ENCODE assay signal across 8 cellular contexts in genomic region chr9:114371986-114372917, GRCh38. TPM values are rescaled to one million over a fixed set of nuclear protein-coding genes. Genes with fewer than 3 reads are reported as not detected.
DNase-seq lines count a peak whose midpoint lies in the region; ATAC-seq and TF ChIP-seq lines count a peak whose summit lies in the region.

No MANE protein-coding gene starts in this region.

- peaks cover 9% of the 10 kb centered on the region for H3K36me3 Mint-ChIP-seq in WTC11
- peaks cover 81% of the 10 kb centered on the region for H3K36me3 Mint-ChIP-seq in stimulated activated memory B cell treated with anti-CD40 and anti-IgM and Interleukin-4, amounts not matched to agents 10 μg/mL and 1 μg/mL and 100 μg/mL, for 72 hours

- no peak overlapping the region for H2AFZ ChIP-seq in PC-9

- CTCF ChIA-PET in WTC11 (lab: Charles Lee) (interaction anchor here (1.5 to 2.4 kb wide), 3 partner anchors 13 to 33 kb away, joined by 5 to 8 read pairs (median 5); no protein-coding TSS in a partner anchor), PC-9 (lab: Charles Lee) (interaction anchor here (0.6 kb wide), 1 partner anchor 21 kb away, joined by 6 read pairs; no protein-coding TSS in a partner anchor)

- ATAC-seq in HG03571 (IDR thresholded peaks at IDR 0.05; ENCODE audit: unreplicated experiment) (peak; percentile 30), WTC11 (no peak), GM18867 (IDR thresholded peaks at IDR 0.05; ENCODE audit: unreplicated experiment) (no peak)
- no peak for ATAC-seq in stimulated activated memory B cell treated with anti-CD40 and anti-IgM and Interleukin-4, amounts not matched to agents 10 μg/mL and 1 μg/mL and 100 μg/mL, for 72 hours

- no peaks in the 10 kb centered on the region for H3K9me3 Mint-ChIP-seq in WTC11
- peaks cover 5% of the 10 kb centered on the region for H3K9me3 Mint-ChIP-seq in stimulated activated memory B cell treated with anti-CD40 and anti-IgM and Interleukin-4, amounts not matched to agents 10 μg/mL and 1 μg/mL and 100 μg/mL, for 72 hours

- no peak overlapping the region for H3K4me3 ChIP-seq in fibroblast of mammary gland (ENCODE audit: control insufficient read depth, low read depth, low read length)
- no peak overlapping the region for H3K4me3 ChIP-seq in PC-9

- H3K79me2 ChIP-seq in PC-9 (ENCODE audit: low read depth), result no peaks in the 10 kb centered on the region

- intact Hi-C loops in PC-9 (cut with micrococcal nuclease; ENCODE audit: unreplicated experiment), result no loop called here

- H3F3A ChIP-seq in PC-9 (ENCODE audit: insufficient read depth, low read depth), result no peaks in the 10 kb centered on the region

- POLR2A ChIA-PET in WTC11 (lab: Charles Lee) (interaction anchor here (1.1 to 2.7 kb wide), 2 partner anchors 18 to 25 kb away, joined by 3 to 13 read pairs; no protein-coding TSS in a partner anchor), PC-9 (lab: Charles Lee; ENCODE audit: unreplicated experiment) (no interaction called here)

- in situ Hi-C loops in GM13976 (cut with MboI; ENCODE audit: low sequenced_read_pairs, unreplicated experiment), result no loop called here

- H3K9me3 ChIP-seq in PC-9 (ENCODE audit: insufficient read depth, low read depth), result no peaks in the 10 kb centered on the region

- no peaks in the 10 kb centered on the region for H3K4me1 ChIP-seq in PC-9 (replicated peaks; ENCODE audit: insufficient read depth)

- H3K27me3 ChIP-seq in PC-9 (ENCODE audit: insufficient read depth, low read depth), result no peaks in the 10 kb centered on the region

- H3K27ac ChIP-seq in PC-9, result no peak overlapping the region

- peaks cover 59% of the 10 kb centered on the region for H3K4me1 Mint-ChIP-seq in WTC11
- H3K4me1 Mint-ChIP-seq in stimulated activated memory B cell treated with anti-CD40 and anti-IgM and Interleukin-4, amounts not matched to agents 10 μg/mL and 1 μg/mL and 100 μg/mL, for 72 hours, result peaks cover 92% of the 10 kb centered on the region

- no peaks in the 10 kb centered on the region for H4K20me1 ChIP-seq in PC-9 (ENCODE audit: insufficient read depth)

- no peaks in the 10 kb centered on the region for H3K36me3 ChIP-seq in PC-9 (ENCODE audit: low read depth)

- no peak overlapping the region for H3K4me3 Mint-ChIP-seq in WTC11
- peak overlapping the region; percentile 52 for H3K4me3 Mint-ChIP-seq in stimulated activated memory B cell treated with anti-CD40 and anti-IgM and Interleukin-4, amounts not matched to agents 10 μg/mL and 1 μg/mL and 100 μg/mL, for 72 hours

- no TSS peak for BruUV-seq in PC-9 (replicated peaks; lab: Mats Ljungman, UMichigan)

- peak; percentile 63 for DNase-seq in GM13976 (ENCODE audit: low spot score)
- no peak for DNase-seq in WTC11 (ENCODE audit: low spot score)
- DNase-seq in fibroblast of mammary gland (ENCODE audit: low read depth), result peak; percentile 74
- no peak for DNase-seq in DMS153 (lab: John Stamatoyannopoulos, UW)
- no peak for DNase-seq in PC-9

- peak overlapping the region; percentile 35; the same call in 1 of the 2 replicates for H3K27ac Mint-ChIP-seq in WTC11
- peak overlapping the region; percentile 59 for H3K27ac Mint-ChIP-seq in stimulated activated memory B cell treated with anti-CD40 and anti-IgM and Interleukin-4, amounts not matched to agents 10 μg/mL and 1 μg/mL and 100 μg/mL, for 72 hours

- H3K9me2 ChIP-seq in PC-9 (ENCODE audit: insufficient read depth), result no peaks in the 10 kb centered on the region

- H3K27me3 Mint-ChIP-seq in WTC11 (ENCODE audit: low read depth), result no peaks in the 10 kb centered on the region
- no peaks in the 10 kb centered on the region for H3K27me3 Mint-ChIP-seq in stimulated activated memory B cell treated with anti-CD40 and anti-IgM and Interleukin-4, amounts not matched to agents 10 μg/mL and 1 μg/mL and 100 μg/mL, for 72 hours

- no peak for TF ChIP-seq CTCF in GM13976 (IDR thresholded peaks at IDR 0.05; ENCODE audit: borderline replicate concordance, control extremely low read depth, extremely low read depth, insufficient read depth, missing control alignments)
- TF ChIP-seq CTCF in WTC11 (IDR thresholded peaks at IDR 0.05), result no peak
- no peak for TF ChIP-seq CTCF in fibroblast of mammary gland (conservative IDR thresholded peaks at IDR 0.05; ENCODE audit: control insufficient read depth, insufficient read depth, low read depth, low read length)
- no peak for TF ChIP-seq CTCF in PC-9 (conservative IDR thresholded peaks at IDR 0.05)

- no peak overlapping the region for H3K4me2 ChIP-seq in PC-9

TF ChIP-seq in WTC11, 78 proteins besides CTCF, POLR2A, EP300 and RAD21:
- TF ChIP-seq ZMAT4 (CRISPR knock-in tag; IDR thresholded peaks at IDR 0.05), result no peak
- no peak for TF ChIP-seq AR (CRISPR knock-in tag; IDR thresholded peaks at IDR 0.05)
- TF ChIP-seq NFATC4 (CRISPR knock-in tag; IDR thresholded peaks at IDR 0.05), result no peak
- no peak for TF ChIP-seq MXD4 (CRISPR knock-in tag; IDR thresholded peaks at IDR 0.05; ENCODE audit: borderline replicate concordance)
- no peak for TF ChIP-seq ZNF281 (CRISPR knock-in tag; IDR thresholded peaks at IDR 0.05)

RNA-seq across cellular contexts. Expression of gene AKNA, which starts 15.5 kb away (rescaled TPM):
- total RNA-seq in WTC11 (2021) (26.0 to 29.3 TPM (median 27.5 TPM) in 3 replicates), PC-9 (2021) (11.5 and 14.4 TPM in 2 replicates)

RNA-seq across cellular contexts. Expression of gene ORM2, which starts 42.6 kb away (rescaled TPM):
- total RNA-seq in WTC11 (2021) (0.73 to 1.6 TPM (median 1.0 TPM) in 3 replicates), PC-9 (2021) (not detected in 2 replicates)

RNA-seq across cellular contexts. Expression of gene ORM1, which starts 49.4 kb away (rescaled TPM):
- total RNA-seq in WTC11 (2021), result 3.9 to 7.2 TPM (median 5.4 TPM) in 3 replicates
- total RNA-seq in PC-9 (2021), result not detected in 2 replicates

Comparison
In these comparisons a context has a peak if more than half of its experiments do, and no peak if none do; other contexts are left out.
1. DNase-seq: peak in GM13976 (single experiment) and fibroblast of mammary gland (single experiment); none in WTC11 (single experiment), DMS153 (single experiment) and PC-9 (0 of 2).